Comparison of ENCODE assay signal across 11 cellular contexts in the genomic region with DNA sequence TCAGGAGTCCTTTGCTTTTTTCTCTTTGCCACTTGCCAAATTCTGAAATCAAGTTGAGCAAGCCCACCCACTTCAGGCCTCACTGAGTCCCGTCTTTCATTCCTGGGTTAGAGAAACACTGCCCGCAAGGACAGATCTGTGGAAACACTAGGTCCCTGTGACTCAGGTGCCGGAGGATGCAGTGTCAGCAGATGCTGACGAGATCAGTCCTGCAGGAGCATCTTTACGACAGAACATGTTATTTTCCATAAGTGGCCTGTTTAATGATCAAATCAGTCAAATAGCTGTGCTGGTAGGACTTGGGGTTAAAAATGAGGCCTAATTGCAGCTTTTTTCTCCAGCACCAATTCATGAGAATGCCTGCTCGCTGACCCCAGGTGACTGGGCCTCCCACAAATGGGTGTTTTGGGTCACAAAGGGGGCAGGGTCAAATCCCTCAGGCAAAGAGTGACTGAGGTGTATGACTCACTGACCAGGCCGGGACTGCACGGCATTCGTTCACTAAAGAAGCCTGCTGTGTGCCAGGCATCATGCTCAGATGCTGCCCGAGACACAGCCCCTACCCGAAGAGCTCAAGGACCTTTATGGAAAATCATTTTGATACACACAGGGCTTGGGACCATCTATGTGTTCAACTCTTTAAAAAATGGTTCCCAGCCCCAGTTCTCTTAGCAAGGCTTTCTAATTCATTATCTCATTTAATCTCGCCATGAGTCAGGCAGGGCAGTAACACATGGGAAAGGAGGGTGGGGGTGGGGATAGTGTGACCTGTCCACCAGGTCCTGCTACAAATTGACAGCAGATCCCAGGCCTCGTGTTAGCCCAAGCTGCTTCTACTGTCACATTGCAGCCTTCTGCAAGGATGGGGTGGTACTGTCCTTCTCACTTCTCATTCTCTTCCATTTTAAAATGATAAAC. TPM values are rescaled to one million over a fixed set of nuclear protein-coding genes. Genes with fewer than 3 reads are reported as not detected.
DNase-seq lines count a peak whose midpoint lies in the region; ATAC-seq and TF ChIP-seq lines count a peak whose summit lies in the region.
"Had no signal": no experiment of that assay in that cellular context is flagged by ENCODE, and none has a peak within 500 bp of the region (broad histone marks: within the 10 kb centered on the region; RNA-seq: fewer than 3 reads in every experiment).

No MANE protein-coding gene starts in this region.

- peak; percentile 37 for DNase-seq in activated effector memory CD4-positive, alpha-beta T cell treated with anti-CD3 and anti-CD28 coated beads, Interleukin-2, amount 50 U/mL, for 16 hours
- no peak for DNase-seq in activated effector memory CD4-positive, alpha-beta T cell treated with Interleukin-2 at 50 U/mL for 16 hours
- DNase-seq in RWPE2 (ENCODE audit: low spot score): no peak
- peak; percentile 69 for DNase-seq in fibroblast of villous mesenchyme (ENCODE audit: low read depth)
- DNase-seq in stimulated activated CD8-positive, alpha-beta memory T cell treated with anti-CD3 and anti-CD28 coated beads, Interleukin-4, amount 100 ng/mL, for 48 hours: peak; percentile 42
- DNase-seq in caudate nucleus (lab: John Stamatoyannopoulos, UW): no peak
- DNase-seq in amniotic stem cell (lab: John Stamatoyannopoulos, UW): no peak
- DNase-seq in NCI-H446 treated with DMSO at 0.1 percent for 48 hours (lab: John Stamatoyannopoulos, UW): no peak
- DNase-seq: dermis blood vessel endothelial cell; stimulated activated naive CD8-positive, alpha-beta T cell treated with anti-CD3 and anti-CD28 coated beads, Interleukin-15, Interleukin-2, amounts not matched to agents 100 U/mL and 50 U/mL, for 24 hours had no signal

- H3K4me1 ChIP-seq in RWPE2 (ENCODE audit: insufficient read depth, poor library complexity, severe bottlenecking): peaks cover 14% of the 10 kb centered on the region

- TF ChIP-seq CTCF in RWPE2 (IDR thresholded peaks at IDR 0.05; ENCODE audit: poor library complexity, severe bottlenecking) (no peak), fibroblast of villous mesenchyme (IDR thresholded peaks at IDR 0.05; ENCODE audit: insufficient read depth, low read depth, low read length) (no peak)

- H3K27ac ChIP-seq in RWPE2 (ENCODE audit: poor library complexity, severe bottlenecking) (no peak overlapping the region), caudate nucleus (ENCODE audit: low read depth, low read length) (no peak overlapping the region)
- H3K27ac ChIP-seq: left lung had no signal

- no peaks in the 10 kb centered on the region for H3K36me3 ChIP-seq in RWPE2 (ENCODE audit: low read depth)

- H3K9me3 ChIP-seq in RWPE2 (ENCODE audit: severe bottlenecking): no peaks in the 10 kb centered on the region
- H3K9me3 ChIP-seq: left lung had no signal

- H3K27me3 ChIP-seq in RWPE2 (ENCODE audit: insufficient read depth, poor library complexity, severe bottlenecking): no peaks in the 10 kb centered on the region
- H3K27me3 ChIP-seq: left lung had no signal

- H3K4me3 ChIP-seq in RWPE2 (ENCODE audit: severe bottlenecking): no peak overlapping the region
- no peak overlapping the region for H3K4me3 ChIP-seq in fibroblast of villous mesenchyme (ENCODE audit: low read depth, low read length)
- H3K4me3 ChIP-seq: left lung had no signal

- peak; percentile 62 for ATAC-seq in RWPE2 (ENCODE audit: low read depth)
- ATAC-seq: left lung; stimulated activated naive CD8-positive, alpha-beta T cell treated with anti-CD3 and anti-CD28 coated beads, Interleukin-15, Interleukin-2, amounts not matched to agents 100 U/mL and 50 U/mL, for 24 hours had no signal

RNA-seq across cellular contexts. Expression of gene ZNF775, which starts 21.0 kb away (rescaled TPM):
- total RNA-seq in fibroblast of villous mesenchyme: 3.0 and 5.2 TPM in 2 replicates

RNA-seq across cellular contexts. Expression of gene REPIN1, which starts 31.5 kb away (rescaled TPM):
- 96.0 and 98.4 TPM in 2 replicates for total RNA-seq in fibroblast of villous mesenchyme

RNA-seq across cellular contexts. Expression of gene GIMAP8, which starts 50.3 kb away (rescaled TPM):
- under 0.01 TPM in 1 of 2 replicates, not detected in the other for total RNA-seq in fibroblast of villous mesenchyme

RNA-seq across cellular contexts. Expression of gene RARRES2, which starts 58.7 kb away (rescaled TPM):
- 139 and 185 TPM in 2 replicates for total RNA-seq in fibroblast of villous mesenchyme

Comparison
In these comparisons a context has a peak if more than half of its experiments do, and no peak if none do; other contexts are left out.
1. DNase-seq: peak in activated effector memory CD4-positive, alpha-beta T cell treated with anti-CD3 and anti-CD28 coated beads, Interleukin-2, amount 50 U/mL, for 16 hours (single experiment), fibroblast of villous mesenchyme (single experiment) and stimulated activated CD8-positive, alpha-beta memory T cell treated with anti-CD3 and anti-CD28 coated beads, Interleukin-4, amount 100 ng/mL, for 48 hours (single experiment); none in activated effector memory CD4-positive, alpha-beta T cell treated with Interleukin-2 at 50 U/mL for 16 hours (single experiment), RWPE2 (single experiment), caudate nucleus (0 of 61), amniotic stem cell (single experiment) and NCI-H446 treated with DMSO at 0.1 percent for 48 hours (single experiment).